21 cellular contexts compared by ENCODE assay signal in genomic region chr13:41581884-41582547, GRCh38.
"Had no signal": no experiment of that assay in that cellular context is flagged by ENCODE, and none has a peak within 500 bp of the region (broad histone marks: within the 10 kb centered on the region; RNA-seq: fewer than 3 reads in every experiment).

No MANE protein-coding gene starts in this region.

- H3K79me2 ChIP-seq: parathyroid adenoma had no signal

- H2AFZ ChIP-seq: parathyroid adenoma had no signal

- H3K4me2 ChIP-seq: SK-N-SH had no signal

- H3K4me3 ChIP-seq: gastrocnemius medialis, mucosa of descending colon had no signal

- H3K27me3 ChIP-seq: gastrocnemius medialis had no signal

- H3K4me1 ChIP-seq: parathyroid adenoma had no signal

- H3K27me3 Mint-ChIP-seq: activated CD8-positive, alpha-beta memory T cell treated with anti-CD3 and anti-CD28 coated beads, Interleukin-2, amount 10 ng/mL, durations not matched to agents 7 days and 5 days; activated naive CD4-positive, alpha-beta T cell treated with anti-CD3 and anti-CD28 coated beads, Interleukin-2, amount 10 ng/mL, durations not matched to agents 7 days and 5 days; central memory CD8-positive, alpha-beta T cell; dendritic cell treated with granulocyte-macrophage colony-stimulating factor and Interleukin-4, amounts not matched to agents 40 ng/mL and 50 ng/mL, for 4 days; naive thymus-derived CD4-positive, alpha-beta T cell; T-cell; type B pancreatic cell had no signal

- ATAC-seq: activated CD8-positive, alpha-beta memory T cell treated with anti-CD3 and anti-CD28 coated beads, Interleukin-2, amount 10 ng/mL, durations not matched to agents 7 days and 5 days; gastrocnemius medialis; left colon; mucosa of descending colon; naive thymus-derived CD4-positive, alpha-beta T cell; T-cell had no signal

- H3K27ac Mint-ChIP-seq: activated CD8-positive, alpha-beta memory T cell treated with anti-CD3 and anti-CD28 coated beads, Interleukin-2, amount 10 ng/mL, durations not matched to agents 7 days and 5 days; activated naive CD4-positive, alpha-beta T cell treated with anti-CD3 and anti-CD28 coated beads, Interleukin-2, amount 10 ng/mL, durations not matched to agents 7 days and 5 days; dendritic cell treated with granulocyte-macrophage colony-stimulating factor and Interleukin-4, amounts not matched to agents 40 ng/mL and 50 ng/mL, for 4 days; type B pancreatic cell had no signal

- H3K9me3 Mint-ChIP-seq: activated naive CD4-positive, alpha-beta T cell treated with anti-CD3 and anti-CD28 coated beads, Interleukin-2, amount 10 ng/mL, durations not matched to agents 7 days and 5 days; central memory CD8-positive, alpha-beta T cell; dendritic cell treated with granulocyte-macrophage colony-stimulating factor and Interleukin-4, amounts not matched to agents 40 ng/mL and 50 ng/mL, for 4 days; naive thymus-derived CD4-positive, alpha-beta T cell; T-cell had no signal

- DNase-seq: activated CD4-positive, alpha-beta T cell treated with anti-CD3 and anti-CD28 coated beads, Interleukin-2, amount 50 U/mL, for 48 hours; activated CD8-positive, alpha-beta memory T cell treated with anti-CD3 and anti-CD28 coated beads, Interleukin-2, amount 10 ng/mL, durations not matched to agents 7 days and 5 days; activated naive CD4-positive, alpha-beta T cell treated with anti-CD3 and anti-CD28 coated beads, Interleukin-2, amount 10 ng/mL, durations not matched to agents 7 days and 5 days; activated T-cell treated with anti-CD3 and anti-CD28 coated beads, Interleukin-2, amount 50 U/mL, for 1 hour; effector memory CD4-positive, alpha-beta T cell; gastrocnemius medialis; left colon; mammary epithelial cell; mucosa of descending colon; naive thymus-derived CD4-positive, alpha-beta T cell; SK-N-SH; stimulated activated CD4-positive, alpha-beta T cell treated with anti-CD3 and anti-CD28 coated beads, Interleukin-15, amount 100 ng/mL, for 24 hours; stimulated activated CD4-positive, alpha-beta T cell treated with anti-CD3 and anti-CD28 coated beads, Interleukin-4, amount 100 ng/mL, for 1 hour; stimulated activated naive CD4-positive, alpha-beta T cell treated with Interleukin-2 at 50 U/mL for 16 hours; T-cell; T1000 had no signal

- H3K4me3 Mint-ChIP-seq: activated CD8-positive, alpha-beta memory T cell treated with anti-CD3 and anti-CD28 coated beads, Interleukin-2, amount 10 ng/mL, durations not matched to agents 7 days and 5 days; activated naive CD4-positive, alpha-beta T cell treated with anti-CD3 and anti-CD28 coated beads, Interleukin-2, amount 10 ng/mL, durations not matched to agents 7 days and 5 days; central memory CD8-positive, alpha-beta T cell; dendritic cell treated with granulocyte-macrophage colony-stimulating factor and Interleukin-4, amounts not matched to agents 40 ng/mL and 50 ng/mL, for 4 days; naive thymus-derived CD4-positive, alpha-beta T cell; T-cell; type B pancreatic cell had no signal

- H3K9me3 ChIP-seq: gastrocnemius medialis, mucosa of descending colon, SK-N-SH had no signal

- H3K27ac ChIP-seq: gastrocnemius medialis, parathyroid adenoma, VCaP had no signal

- H3K4me1 Mint-ChIP-seq: central memory CD8-positive, alpha-beta T cell had no signal

- H3K36me3 ChIP-seq: gastrocnemius medialis had no signal
